ENCODE assay signal across 22 cellular contexts in the genomic region with DNA sequence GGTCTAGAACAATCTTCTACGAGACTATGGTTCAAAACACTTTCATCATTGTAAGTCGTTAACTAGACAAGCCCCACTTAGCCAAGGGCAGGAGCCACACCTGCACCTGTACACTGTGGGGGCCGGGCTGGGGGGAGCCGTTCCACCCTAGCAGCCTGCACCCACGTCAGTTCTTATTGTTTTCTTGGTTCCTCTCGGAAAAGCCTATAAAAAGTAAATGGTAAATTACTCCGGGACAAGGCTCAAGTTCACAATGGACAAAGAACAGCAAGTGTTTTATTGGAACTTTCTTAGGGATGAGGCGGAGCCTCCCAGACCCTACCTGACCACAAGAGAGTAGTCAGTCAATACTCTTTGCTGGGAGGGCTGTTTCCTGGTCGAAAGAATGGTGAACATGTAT. TPM values are rescaled to one million over a fixed set of nuclear protein-coding genes. Genes with fewer than 3 reads are reported as not detected.
A peak's percentile ranks its signal among the peaks of the same experiment; 100 is the strongest.
DNase-seq lines count a peak whose midpoint lies in the region; ATAC-seq and TF ChIP-seq lines count a peak whose summit lies in the region.
"Had no signal": no experiment of that assay in that cellular context is flagged by ENCODE, and none has a peak within 500 bp of the region (broad histone marks: within the 10 kb centered on the region; RNA-seq: fewer than 3 reads in every experiment).

No MANE protein-coding gene starts in this region.

- 73% methylated on average over 9 of the region's 9 CpGs for WGBS in right cardiac atrium

- DNase-seq in NCI-H2171 treated with DMSO at 0.1 percent for 48 hours (lab: John Stamatoyannopoulos, UW) = peak; percentile 59
- DNase-seq in NCI-H2171 (lab: John Stamatoyannopoulos, UW) = no peak
- peak; percentile 48 for DNase-seq in NCI-H146 treated with DMSO at 0.1 percent for 48 hours (lab: John Stamatoyannopoulos, UW; ENCODE audit: unreplicated experiment)
- DNase-seq in right cardiac atrium = no peak
- DNase-seq in gastrocnemius medialis = no peak
- no peak for DNase-seq in activated naive CD4-positive, alpha-beta T cell treated with anti-CD3 and anti-CD28 coated beads, Interleukin-2, amount 10 ng/mL, durations not matched to agents 7 days and 5 days
- no peak for DNase-seq in omental fat pad (ENCODE audit: low spot score)
- DNase-seq: activated CD4-positive, alpha-beta T cell treated with anti-CD3 and anti-CD28 coated beads for 36 hours; activated naive CD8-positive, alpha-beta T cell treated with anti-CD3 and anti-CD28 coated beads, Interleukin-2, amount 10 ng/mL, durations not matched to agents 7 days and 5 days; activated T-cell treated with anti-CD3 and anti-CD28 coated beads for 4 hours; Kasumi-1; lower lobe of right lung; NCI-H1930; stimulated activated CD4-positive, alpha-beta T cell treated with anti-CD3 and anti-CD28 coated beads, Interleukin-4, amount 100 ng/mL, for 1 hour; stimulated activated CD8-positive, alpha-beta memory T cell treated with anti-CD3 and anti-CD28 coated beads, Interleukin-4, amount 100 ng/mL, for 48 hours; upper lobe of left lung had no signal

- H3K4me1 Mint-ChIP-seq in activated naive CD4-positive, alpha-beta T cell treated with anti-CD3 and anti-CD28 coated beads, Interleukin-2, amount 10 ng/mL, durations not matched to agents 7 days and 5 days = peaks cover 68% of the 10 kb centered on the region

- H3K4me1 ChIP-seq in right cardiac atrium (ENCODE audit: control insufficient read depth, insufficient read depth, low read length) (peaks cover 2% of the 10 kb centered on the region), gastrocnemius medialis (peaks cover 76 to 78% of the 10 kb centered on the region in 2 donors)
- H3K4me1 ChIP-seq: A549, neural progenitor cell had no signal

- H3K27ac Mint-ChIP-seq in activated naive CD4-positive, alpha-beta T cell treated with anti-CD3 and anti-CD28 coated beads, Interleukin-2, amount 10 ng/mL, durations not matched to agents 7 days and 5 days = no peak overlapping the region
- H3K27ac Mint-ChIP-seq: activated CD4-positive, alpha-beta T cell treated with anti-CD3 and anti-CD28 coated beads for 36 hours; CD14-positive monocyte; neural progenitor cell had no signal

- intact Hi-C loops in right cardiac atrium (cut with DNase I) = no loop called here
- intact Hi-C loops in gastrocnemius medialis (cut with DNase I; ENCODE audit: low total_unique reads) = loop anchor here (10.0 kb wide), 1 partner anchor 624 kb away; the partner anchor contains the start of gene ZNF407

- H3K27ac ChIP-seq in right cardiac atrium (ENCODE audit: low read length) (peak overlapping the region; percentile 12), gastrocnemius medialis (peak overlapping the region in 3 of 4 donors; percentile 29 to 58 (median 55))
- H3K27ac ChIP-seq: A549, lower lobe of right lung, neural progenitor cell, upper lobe of left lung had no signal

- peaks cover 17% of the 10 kb centered on the region for H3K36me3 Mint-ChIP-seq in activated naive CD4-positive, alpha-beta T cell treated with anti-CD3 and anti-CD28 coated beads, Interleukin-2, amount 10 ng/mL, durations not matched to agents 7 days and 5 days
- H3K36me3 Mint-ChIP-seq: neural progenitor cell had no signal

- peak in 1 of 2 donors; percentile 19 for ATAC-seq in right cardiac atrium
- peak in 1 of 2 donors; percentile 17 for ATAC-seq in gastrocnemius medialis
- ATAC-seq in GM18498 (IDR thresholded peaks at IDR 0.05; ENCODE audit: unreplicated experiment) = no peak
- no peak for ATAC-seq in omental fat pad (ENCODE audit: low FRiP score)
- ATAC-seq: A549; activated CD4-positive, alpha-beta T cell treated with anti-CD3 and anti-CD28 coated beads for 36 hours; lower lobe of right lung; sciatic nerve had no signal

- H3K4me3 Mint-ChIP-seq in activated naive CD4-positive, alpha-beta T cell treated with anti-CD3 and anti-CD28 coated beads, Interleukin-2, amount 10 ng/mL, durations not matched to agents 7 days and 5 days = no peak overlapping the region
- H3K4me3 Mint-ChIP-seq: activated CD4-positive, alpha-beta T cell treated with anti-CD3 and anti-CD28 coated beads for 36 hours; activated naive CD8-positive, alpha-beta T cell treated with anti-CD3 and anti-CD28 coated beads, Interleukin-2, amount 10 ng/mL, durations not matched to agents 7 days and 5 days; CD14-positive monocyte; neural progenitor cell had no signal

- in situ Hi-C loops in gastrocnemius medialis (cut with MboI; ENCODE audit: low sequenced_read_pairs in 4 of 4) = no loop called here

- no peak for TF ChIP-seq CTCF in gastrocnemius medialis (IDR thresholded peaks at IDR 0.05 in 4 of 5, conservative IDR thresholded peaks at IDR 0.05 in 1 of 5)
- no peak for TF ChIP-seq CTCF in omental fat pad (IDR thresholded peaks at IDR 0.05)

- no peaks in the 10 kb centered on the region for H3K27me3 Mint-ChIP-seq in activated naive CD4-positive, alpha-beta T cell treated with anti-CD3 and anti-CD28 coated beads, Interleukin-2, amount 10 ng/mL, durations not matched to agents 7 days and 5 days
- H3K27me3 Mint-ChIP-seq: activated CD4-positive, alpha-beta T cell treated with anti-CD3 and anti-CD28 coated beads for 36 hours; activated naive CD8-positive, alpha-beta T cell treated with anti-CD3 and anti-CD28 coated beads, Interleukin-2, amount 10 ng/mL, durations not matched to agents 7 days and 5 days had no signal

- H3K9me3 ChIP-seq in right cardiac atrium (ENCODE audit: control insufficient read depth, low read length) (no peaks in the 10 kb centered on the region), gastrocnemius medialis (no peaks in the 10 kb centered on the region)
- H3K9me3 ChIP-seq: A549, breast epithelium, lower lobe of right lung, upper lobe of left lung had no signal

- no peaks in the 10 kb centered on the region for H3K9me3 Mint-ChIP-seq in activated naive CD4-positive, alpha-beta T cell treated with anti-CD3 and anti-CD28 coated beads, Interleukin-2, amount 10 ng/mL, durations not matched to agents 7 days and 5 days
- H3K9me3 Mint-ChIP-seq: activated naive CD8-positive, alpha-beta T cell treated with anti-CD3 and anti-CD28 coated beads, Interleukin-2, amount 10 ng/mL, durations not matched to agents 7 days and 5 days; CD14-positive monocyte; neural progenitor cell had no signal

- no peaks in the 10 kb centered on the region for H3K36me3 ChIP-seq in gastrocnemius medialis
- H3K36me3 ChIP-seq: breast epithelium, lower lobe of right lung, neural progenitor cell, upper lobe of left lung had no signal

- H3K4me3 ChIP-seq in right cardiac atrium (ENCODE audit: low read length) = no peak overlapping the region
- H3K4me3 ChIP-seq in gastrocnemius medialis = no peak overlapping the region
- H3K4me3 ChIP-seq: A549, breast epithelium, lower lobe of right lung, neural progenitor cell, upper lobe of left lung had no signal

- no peaks in the 10 kb centered on the region for H3K27me3 ChIP-seq in right cardiac atrium (ENCODE audit: control insufficient read depth, insufficient read depth)
- no peaks in the 10 kb centered on the region for H3K27me3 ChIP-seq in gastrocnemius medialis
- H3K27me3 ChIP-seq: breast epithelium, upper lobe of left lung had no signal

- TF ChIP-seq POLR2A in gastrocnemius medialis (IDR thresholded peaks at IDR 0.05) = peak in 1 of 2 donors; percentile 13

- CTCF ChIA-PET in activated naive CD4-positive, alpha-beta T cell treated with anti-CD3 and anti-CD28 coated beads, Interleukin-2, amount 10 ng/mL, durations not matched to agents 7 days and 5 days (lab: Charles Lee) = no interaction called here

RNA-seq across cellular contexts. Expression of gene TSHZ1, which starts 7.9 kb away (rescaled TPM):
- total RNA-seq in right cardiac atrium = 10 to 100 TPM; 13.3 to 24.7 (median 20.4) TPM
- polyA plus RNA-seq in right cardiac atrium = 12.7 TPM
- 1 to 10 TPM; 5.9 to 7.9 (median 7.6) TPM for total RNA-seq in gastrocnemius medialis
- 10 to 100 TPM; 11.6 to 18.4 (median 13.7) TPM for total RNA-seq in omental fat pad

RNA-seq across cellular contexts. Expression of gene PTGR3, which starts 9.6 kb away (rescaled TPM):
- 10 to 100 TPM; 27.1 to 42.9 (median 33.8) TPM for total RNA-seq in right cardiac atrium
- 23.4 TPM for polyA plus RNA-seq in right cardiac atrium
- 10 to 100 TPM; 25.7 to 34.0 (median 29.9) TPM for total RNA-seq in gastrocnemius medialis
- 10 to 100 TPM; 16.9 to 24.3 (median 21.1) TPM for total RNA-seq in omental fat pad

Comparison
In these comparisons a context has a peak if more than half of its experiments do, and no peak if none do; other contexts are left out.
1. DNase-seq: peak in NCI-H2171 treated with DMSO at 0.1 percent for 48 hours (single experiment) and NCI-H146 treated with DMSO at 0.1 percent for 48 hours (single experiment); none in NCI-H2171 (single experiment), right cardiac atrium (0 of 3), gastrocnemius medialis (0 of 2), activated naive CD4-positive, alpha-beta T cell treated with anti-CD3 and anti-CD28 coated beads, Interleukin-2, amount 10 ng/mL, durations not matched to agents 7 days and 5 days (single experiment) and omental fat pad (single experiment).